8 cellular contexts compared by ENCODE assay signal in the genomic region with DNA sequence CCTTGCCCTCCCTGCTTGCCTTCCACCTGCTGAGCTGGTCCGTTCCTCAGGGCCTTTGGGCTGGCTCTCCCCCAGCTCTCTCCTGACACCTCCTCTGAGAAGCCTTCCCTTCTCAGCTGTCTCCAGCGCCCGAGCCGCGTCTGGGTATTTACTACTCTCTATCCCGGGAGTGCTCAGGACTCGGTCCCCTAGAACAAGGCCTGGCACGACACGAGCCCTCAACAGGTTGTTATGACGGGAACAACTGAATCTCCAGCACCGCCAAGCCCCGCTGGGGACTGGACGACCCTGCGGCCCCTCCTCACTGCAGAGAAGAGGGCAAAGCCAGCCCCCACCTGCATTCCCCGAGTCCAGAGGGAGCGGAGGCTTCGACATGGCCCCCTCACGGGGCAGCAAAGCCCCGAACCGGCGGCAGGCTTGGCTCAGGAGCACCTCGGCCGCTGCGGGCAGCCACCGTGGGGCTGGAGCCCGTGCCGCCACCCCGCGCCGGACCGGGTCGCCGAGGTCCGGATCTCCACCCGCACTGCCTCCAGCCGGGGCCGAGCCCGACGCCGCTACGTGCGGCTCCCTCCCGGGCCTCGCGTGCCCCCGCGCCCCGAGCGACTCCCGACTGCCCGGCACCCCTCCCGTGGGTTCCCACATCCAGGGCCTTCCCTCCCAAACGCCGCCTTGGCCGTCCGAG. TPM values are rescaled to one million over a fixed set of nuclear protein-coding genes. Genes with fewer than 3 reads are reported as not detected.
DNase-seq lines count a peak whose midpoint lies in the region; ATAC-seq and TF ChIP-seq lines count a peak whose summit lies in the region.

No MANE protein-coding gene starts in this region.

- no peaks in the 10 kb centered on the region for H3K27me3 ChIP-seq in HL-60 (ENCODE audit: insufficient read depth, poor library complexity, severe bottlenecking)

- no peaks in the 10 kb centered on the region for H3K27me3 Mint-ChIP-seq in activated naive CD8-positive, alpha-beta T cell treated with anti-CD3 and anti-CD28 coated beads, Interleukin-2, amount 10 ng/mL, durations not matched to agents 7 days and 5 days

- H3K4me1 Mint-ChIP-seq in activated naive CD8-positive, alpha-beta T cell treated with anti-CD3 and anti-CD28 coated beads, Interleukin-2, amount 10 ng/mL, durations not matched to agents 7 days and 5 days: peaks cover 22% of the 10 kb centered on the region

- peak overlapping the region; percentile 78 for H3K27ac Mint-ChIP-seq in activated naive CD8-positive, alpha-beta T cell treated with anti-CD3 and anti-CD28 coated beads, Interleukin-2, amount 10 ng/mL, durations not matched to agents 7 days and 5 days

- no peak for DNase-seq in HL-60 (ENCODE audit: low read depth in 1 of 2, low spot score in 1 of 2)
- no peak for DNase-seq in activated naive CD8-positive, alpha-beta T cell treated with anti-CD3 and anti-CD28 coated beads, Interleukin-2, amount 10 ng/mL, durations not matched to agents 7 days and 5 days
- DNase-seq in hepatic stellate cell (ENCODE audit: low spot score): peak; percentile 43
- no peak for DNase-seq in skeletal muscle cell (ENCODE audit: low read depth)
- DNase-seq in midbrain (lab: John Stamatoyannopoulos, UW): no peak
- no peak for DNase-seq in GM10248 (ENCODE audit: extremely low spot score)

- CTCF ChIA-PET in GM10248 (lab: Yijun Ruan, JAX): interaction anchor here (1.3 to 8.3 kb wide), 6 partner anchors 9 to 244 kb away, joined by 3 to 98 read pairs (median 4); a partner anchor contains a TSS

- no peaks in the 10 kb centered on the region for H3K36me3 Mint-ChIP-seq in activated naive CD8-positive, alpha-beta T cell treated with anti-CD3 and anti-CD28 coated beads, Interleukin-2, amount 10 ng/mL, durations not matched to agents 7 days and 5 days

- peak overlapping the region; percentile 94 for H3K4me3 Mint-ChIP-seq in activated naive CD8-positive, alpha-beta T cell treated with anti-CD3 and anti-CD28 coated beads, Interleukin-2, amount 10 ng/mL, durations not matched to agents 7 days and 5 days

- H3K27ac ChIP-seq in 22Rv1: peak overlapping the region; percentile 96
- H3K27ac ChIP-seq in HL-60 (replicated peaks): peak overlapping the region; percentile 94

- POLR2A ChIA-PET in activated naive CD8-positive, alpha-beta T cell treated with anti-CD3 and anti-CD28 coated beads, Interleukin-2, amount 10 ng/mL, durations not matched to agents 7 days and 5 days (lab: Charles Lee): interaction anchor here (0.7 to 3.1 kb wide), 8 partner anchors 9 to 83 kb away, joined by 3 to 24 read pairs (median 4); a partner anchor contains a TSS
- POLR2A ChIA-PET in GM10248 (lab: Yijun Ruan, JAX): interaction anchor here (0.6 to 0.8 kb wide), 2 partner anchors 19 to 146 kb away, joined by 3 to 4 read pairs; no protein-coding TSS in a partner anchor

- TF ChIP-seq CTCF in 22Rv1 (IDR thresholded peaks at IDR 0.05) (no peak), HL-60 (IDR thresholded peaks at IDR 0.05; ENCODE audit: insufficient read depth, low read length) (no peak), GM10248 (IDR thresholded peaks at IDR 0.05; ENCODE audit: control extremely low read depth, extremely low read depth, low read depth, missing control alignments) (no peak)

- no peaks in the 10 kb centered on the region for H3K9me3 Mint-ChIP-seq in activated naive CD8-positive, alpha-beta T cell treated with anti-CD3 and anti-CD28 coated beads, Interleukin-2, amount 10 ng/mL, durations not matched to agents 7 days and 5 days

- ATAC-seq in GM18520 (IDR thresholded peaks at IDR 0.05; ENCODE audit: unreplicated experiment): peak; percentile 1
- ATAC-seq in activated naive CD8-positive, alpha-beta T cell treated with anti-CD3 and anti-CD28 coated beads, Interleukin-2, amount 10 ng/mL, durations not matched to agents 7 days and 5 days (ENCODE audit: low read depth): no peak

- peak overlapping the region; percentile 83 for H3K4me3 ChIP-seq in HL-60 (replicated peaks; ENCODE audit: insufficient read depth, low read length)
- peak overlapping the region; percentile 90 for H3K4me3 ChIP-seq in skeletal muscle cell (ENCODE audit: low read depth, low read length)

RNA-seq across cellular contexts. Expression of a gene that starts 0.8 kb away (rescaled TPM):
- total RNA-seq in activated naive CD8-positive, alpha-beta T cell treated with anti-CD3 and anti-CD28 coated beads, Interleukin-2, amount 10 ng/mL, durations not matched to agents 7 days and 5 days: 10 to 100 TPM; 33.6 to 33.9 TPM

RNA-seq across cellular contexts. Expression of a gene that starts 8.5 kb away (rescaled TPM):
- 100 to 1,000 TPM; 131 to 140 TPM for total RNA-seq in activated naive CD8-positive, alpha-beta T cell treated with anti-CD3 and anti-CD28 coated beads, Interleukin-2, amount 10 ng/mL, durations not matched to agents 7 days and 5 days

RNA-seq across cellular contexts. Expression of a gene that starts 39.2 kb away (rescaled TPM):
- total RNA-seq in activated naive CD8-positive, alpha-beta T cell treated with anti-CD3 and anti-CD28 coated beads, Interleukin-2, amount 10 ng/mL, durations not matched to agents 7 days and 5 days: 1 to 10 TPM; 2.2 TPM
